1 cellular context compared by ENCODE assay signal in genomic region chr10:100327007-100327700, GRCh38.
TF ChIP-seq lines count a peak whose summit lies in the region.

No MANE protein-coding gene starts in this region.

TF ChIP-seq in GM12878, 131 proteins besides CTCF, POLR2A, EP300 and RAD21 (continues in another document):
- TF ChIP-seq PML (IDR thresholded peaks at IDR 0.05; ENCODE audit: low read length), result 0 out of 2 replicates have a peak, but pooled peaks have one; percentile 14
- TF ChIP-seq PBX3 (IDR thresholded peaks at IDR 0.05; ENCODE audit: insufficient replicate concordance, low read depth, low read length), result peak; percentile 62
- TF ChIP-seq SPI1 (IDR thresholded peaks at IDR 0.05; ENCODE audit: borderline replicate concordance, insufficient read depth, low read depth, low read length), result peak; percentile 93
- TF ChIP-seq IKZF2 (IDR thresholded peaks at IDR 0.05), result peak in 1 of 2 experiments; percentile 35; a peak in 3 of 4 replicates
- TF ChIP-seq EED (IDR thresholded peaks at IDR 0.05; ENCODE audit: low read depth), result peak; percentile 24; the same call in 1 of the 2 replicates
- TF ChIP-seq ETV6 (conservative IDR thresholded peaks at IDR 0.05 in 1 of 2, IDR thresholded peaks at IDR 0.05 in 1 of 2; ENCODE audit: borderline replicate concordance in 1 of 2, low read depth in 1 of 2), result peak in 1 of 2 experiments; percentile 55; a peak in 1 of 4 replicates
- TF ChIP-seq IKZF1 (conservative IDR thresholded peaks at IDR 0.05), result peak; percentile 32; the same call in 1 of the 2 replicates
- TF ChIP-seq BCL11A (IDR thresholded peaks at IDR 0.05; ENCODE audit: low read depth, low read length), result 0 out of 2 replicates have a peak, but pooled peaks have one; percentile 5
- peak; percentile 66 for TF ChIP-seq ATF7 (IDR thresholded peaks at IDR 0.05; ENCODE audit: low read depth)
- peak; percentile 62 for TF ChIP-seq RUNX3 (IDR thresholded peaks at IDR 0.05; ENCODE audit: low read length)
- peak; percentile 71 for TF ChIP-seq MXI1 (IDR thresholded peaks at IDR 0.05; ENCODE audit: low read depth, low read length)
- TF ChIP-seq CBX5 (IDR thresholded peaks at IDR 0.05; ENCODE audit: low read depth), result 0 out of 2 replicates have a peak, but pooled peaks have one; percentile 45
- TF ChIP-seq JUNB (IDR thresholded peaks at IDR 0.05), result peak; percentile 29; the same call in 1 of the 2 replicates
- TF ChIP-seq PKNOX1 (IDR thresholded peaks at IDR 0.05), result peak; percentile 84
- TF ChIP-seq MEF2B (IDR thresholded peaks at IDR 0.05; ENCODE audit: partially characterized antibody, poor library complexity, severe bottlenecking), result no peak
- TF ChIP-seq RELB (IDR thresholded peaks at IDR 0.05; ENCODE audit: low read depth), result peak; percentile 44; the same call in 1 of the 2 replicates
- TF ChIP-seq BCLAF1 (IDR thresholded peaks at IDR 0.05), result no peak
- TF ChIP-seq BHLHE40 (IDR thresholded peaks at IDR 0.05; ENCODE audit: borderline replicate concordance in 1 of 2, low read depth in 2 of 2, low read length in 1 of 2), result peak; percentile 44 to 46; a peak in 1 of 4 replicates
- no peak for TF ChIP-seq KDM1A (IDR thresholded peaks at IDR 0.05; ENCODE audit: borderline replicate concordance)
- peak; percentile 59 for TF ChIP-seq RAD51 (IDR thresholded peaks at IDR 0.05)
- TF ChIP-seq, protein P1, sequence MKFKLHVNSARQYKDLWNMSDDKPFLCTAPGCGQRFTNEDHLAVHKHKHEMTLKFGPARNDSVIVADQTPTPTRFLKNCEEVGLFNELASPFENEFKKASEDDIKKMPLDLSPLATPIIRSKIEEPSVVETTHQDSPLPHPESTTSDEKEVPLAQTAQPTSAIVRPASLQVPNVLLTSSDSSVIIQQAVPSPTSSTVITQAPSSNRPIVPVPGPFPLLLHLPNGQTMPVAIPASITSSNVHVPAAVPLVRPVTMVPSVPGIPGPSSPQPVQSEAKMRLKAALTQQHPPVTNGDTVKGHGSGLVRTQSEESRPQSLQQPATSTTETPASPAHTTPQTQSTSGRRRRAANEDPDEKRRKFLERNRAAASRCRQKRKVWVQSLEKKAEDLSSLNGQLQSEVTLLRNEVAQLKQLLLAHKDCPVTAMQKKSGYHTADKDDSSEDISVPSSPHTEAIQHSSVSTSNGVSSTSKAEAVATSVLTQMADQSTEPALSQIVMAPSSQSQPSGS (IDR thresholded peaks at IDR 0.05; ENCODE audit: low read length), result peak; percentile 41; the same call in 1 of the 2 replicates
- no peak for TF ChIP-seq ZZZ3 (IDR thresholded peaks at IDR 0.05; ENCODE audit: control insufficient read depth, insufficient read length, low read depth)
- TF ChIP-seq, protein P2, sequence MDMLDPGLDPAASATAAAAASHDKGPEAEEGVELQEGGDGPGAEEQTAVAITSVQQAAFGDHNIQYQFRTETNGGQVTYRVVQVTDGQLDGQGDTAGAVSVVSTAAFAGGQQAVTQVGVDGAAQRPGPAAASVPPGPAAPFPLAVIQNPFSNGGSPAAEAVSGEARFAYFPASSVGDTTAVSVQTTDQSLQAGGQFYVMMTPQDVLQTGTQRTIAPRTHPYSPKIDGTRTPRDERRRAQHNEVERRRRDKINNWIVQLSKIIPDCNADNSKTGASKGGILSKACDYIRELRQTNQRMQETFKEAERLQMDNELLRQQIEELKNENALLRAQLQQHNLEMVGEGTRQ (IDR thresholded peaks at IDR 0.05; ENCODE audit: borderline replicate concordance, low read depth, low read length), result no peak; the same call in 1 of the 2 replicates
- TF ChIP-seq, protein P3, sequence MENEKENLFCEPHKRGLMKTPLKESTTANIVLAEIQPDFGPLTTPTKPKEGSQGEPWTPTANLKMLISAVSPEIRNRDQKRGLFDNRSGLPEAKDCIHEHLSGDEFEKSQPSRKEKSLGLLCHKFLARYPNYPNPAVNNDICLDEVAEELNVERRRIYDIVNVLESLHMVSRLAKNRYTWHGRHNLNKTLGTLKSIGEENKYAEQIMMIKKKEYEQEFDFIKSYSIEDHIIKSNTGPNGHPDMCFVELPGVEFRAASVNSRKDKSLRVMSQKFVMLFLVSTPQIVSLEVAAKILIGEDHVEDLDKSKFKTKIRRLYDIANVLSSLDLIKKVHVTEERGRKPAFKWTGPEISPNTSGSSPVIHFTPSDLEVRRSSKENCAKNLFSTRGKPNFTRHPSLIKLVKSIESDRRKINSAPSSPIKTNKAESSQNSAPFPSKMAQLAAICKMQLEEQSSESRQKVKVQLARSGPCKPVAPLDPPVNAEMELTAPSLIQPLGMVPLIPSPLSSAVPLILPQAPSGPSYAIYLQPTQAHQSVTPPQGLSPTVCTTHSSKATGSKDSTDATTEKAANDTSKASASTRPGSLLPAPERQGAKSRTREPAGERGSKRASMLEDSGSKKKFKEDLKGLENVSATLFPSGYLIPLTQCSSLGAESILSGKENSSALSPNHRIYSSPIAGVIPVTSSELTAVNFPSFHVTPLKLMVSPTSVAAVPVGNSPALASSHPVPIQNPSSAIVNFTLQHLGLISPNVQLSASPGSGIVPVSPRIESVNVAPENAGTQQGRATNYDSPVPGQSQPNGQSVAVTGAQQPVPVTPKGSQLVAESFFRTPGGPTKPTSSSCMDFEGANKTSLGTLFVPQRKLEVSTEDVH (IDR thresholded peaks at IDR 0.05; ENCODE audit: low read depth, partially characterized antibody), result no peak
- TF ChIP-seq TBL1XR1 (IDR thresholded peaks at IDR 0.05; ENCODE audit: low read depth, low read length), result no peak
- peak; percentile 78 for TF ChIP-seq SKIL (IDR thresholded peaks at IDR 0.05; ENCODE audit: low read depth, poor library complexity, severe bottlenecking)
- 0 out of 2 replicates have a peak, but pooled peaks have one; percentile 57 for TF ChIP-seq NBN (IDR thresholded peaks at IDR 0.05)
- no peak for TF ChIP-seq RBBP5 (conservative IDR thresholded peaks at IDR 0.05)
- 0 out of 2 replicates have a peak, but pooled peaks have one; percentile 13 for TF ChIP-seq PAX5 (IDR thresholded peaks at IDR 0.05; ENCODE audit: borderline replicate concordance, low read depth, low read length)
- peak; percentile 68 for TF ChIP-seq NFIC (IDR thresholded peaks at IDR 0.05; ENCODE audit: low read depth, low read length)
- 0 out of 2 replicates have a peak, but pooled peaks have one; percentile 18 for TF ChIP-seq CREM (IDR thresholded peaks at IDR 0.05; ENCODE audit: low read depth)
- peak; percentile 60 for TF ChIP-seq IRF4 (IDR thresholded peaks at IDR 0.05; ENCODE audit: low read depth, low read length)
- no peak for TF ChIP-seq ZNF687 (IDR thresholded peaks at IDR 0.05)
- TF ChIP-seq MLLT1 (IDR thresholded peaks at IDR 0.05), result no peak; the same call in 1 of the 2 replicates
